In the genomic region with DNA sequence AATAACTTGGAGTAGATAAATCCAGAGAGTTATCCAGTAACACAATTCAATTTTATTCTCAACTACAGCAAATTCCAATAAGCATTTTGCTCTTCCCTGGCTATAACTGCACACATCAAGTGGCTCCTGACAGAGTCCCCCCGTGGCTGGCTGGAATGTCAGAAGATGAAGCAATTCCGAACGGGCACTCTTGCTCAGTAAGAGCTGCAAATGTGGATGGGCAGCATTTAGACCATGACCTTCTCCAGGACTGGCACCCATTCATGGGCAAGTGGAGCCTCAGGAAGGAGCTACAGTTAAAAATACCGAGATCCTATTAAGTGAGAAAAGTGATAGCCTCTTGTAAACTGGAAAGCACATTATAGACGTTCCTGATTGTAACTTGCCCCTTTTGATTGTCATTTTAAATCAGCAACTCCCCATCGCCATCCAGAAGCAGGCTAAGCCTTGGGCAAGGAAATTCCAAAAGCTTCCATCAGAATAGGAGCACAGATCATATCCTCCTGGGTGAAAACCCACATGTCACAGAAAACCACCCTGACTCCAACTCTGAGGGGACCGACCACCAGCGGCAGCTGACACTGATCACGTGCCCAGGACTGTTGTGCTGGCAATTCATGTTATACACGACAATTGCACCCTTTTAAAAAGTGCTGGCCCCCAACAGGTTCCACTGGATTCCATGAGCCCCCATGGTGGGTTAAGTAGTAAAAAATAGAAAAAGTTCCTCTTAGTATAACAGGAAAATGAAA, we compare ENCODE assay signal across 16 cellular contexts. TPM values are rescaled to one million over a fixed set of nuclear protein-coding genes. Genes with fewer than 3 reads are reported as not detected.
DNase-seq lines count a peak whose midpoint lies in the region; ATAC-seq and TF ChIP-seq lines count a peak whose summit lies in the region.
"Had no signal": no experiment of that assay in that cellular context is flagged by ENCODE, and none has a peak within 500 bp of the region (broad histone marks: within the 10 kb centered on the region; RNA-seq: fewer than 3 reads in every experiment).

No MANE protein-coding gene starts in this region.

- H3K36me3 Mint-ChIP-seq in activated naive CD4-positive, alpha-beta T cell treated with anti-CD3 and anti-CD28 coated beads, Interleukin-2, amount 50 U/mL, for 24 hours: peaks cover 4% of the 10 kb centered on the region
- no peaks in the 10 kb centered on the region for H3K36me3 Mint-ChIP-seq in activated naive CD4-positive, alpha-beta T cell treated with anti-CD3 and anti-CD28 coated beads for 36 hours (ENCODE audit: low read depth)
- peaks cover 1% of the 10 kb centered on the region for H3K36me3 Mint-ChIP-seq in activated T-helper 1 cell treated with anti-CD3 and anti-CD28 coated beads, Interleukin-12 subunit alpha, Interleukin-12 subunit beta, Interleukin-2, Interleukin-4 antibody, amounts not matched to agents 30 ng/mL and 10 ng/mL and 1 ng/mL, durations not matched to agents 14 hours and 24 hours and 36 hours (ENCODE audit: low read depth)

- TF ChIP-seq POLR2A in body of pancreas (IDR thresholded peaks at IDR 0.05): no peak
- no peak for TF ChIP-seq POLR2A in esophagus muscularis mucosa (IDR thresholded peaks at IDR 0.05; ENCODE audit: low read depth)

- no peaks in the 10 kb centered on the region for H3F3A ChIP-seq in smooth muscle cell (ENCODE audit: low read depth)

- no peaks in the 10 kb centered on the region for H3K27me3 Mint-ChIP-seq in activated naive CD4-positive, alpha-beta T cell treated with anti-CD3 and anti-CD28 coated beads, Interleukin-2, amount 50 U/mL, for 24 hours
- no peaks in the 10 kb centered on the region for H3K27me3 Mint-ChIP-seq in activated naive CD4-positive, alpha-beta T cell treated with anti-CD3 and anti-CD28 coated beads for 36 hours (ENCODE audit: low read depth)
- no peaks in the 10 kb centered on the region for H3K27me3 Mint-ChIP-seq in activated T-helper 1 cell treated with anti-CD3 and anti-CD28 coated beads, Interleukin-12 subunit alpha, Interleukin-12 subunit beta, Interleukin-2, Interleukin-4 antibody, amounts not matched to agents 30 ng/mL and 10 ng/mL and 1 ng/mL, durations not matched to agents 14 hours and 24 hours and 36 hours (ENCODE audit: insufficient read depth)

- H3K4me1 ChIP-seq in smooth muscle cell (ENCODE audit: low read depth) (peaks cover 19% of the 10 kb centered on the region), body of pancreas (peaks cover 18% of the 10 kb centered on the region), esophagus muscularis mucosa (peaks cover 28 to 41% (median 33%) of the 10 kb centered on the region in 4 donors)

- H3K9me3 Mint-ChIP-seq in activated naive CD4-positive, alpha-beta T cell treated with anti-CD3 and anti-CD28 coated beads, Interleukin-2, amount 50 U/mL, for 24 hours: no peaks in the 10 kb centered on the region
- H3K9me3 Mint-ChIP-seq in activated naive CD4-positive, alpha-beta T cell treated with anti-CD3 and anti-CD28 coated beads for 36 hours: no peaks in the 10 kb centered on the region
- no peaks in the 10 kb centered on the region for H3K9me3 Mint-ChIP-seq in activated T-helper 1 cell treated with anti-CD3 and anti-CD28 coated beads, Interleukin-12 subunit alpha, Interleukin-12 subunit beta, Interleukin-2, Interleukin-4 antibody, amounts not matched to agents 30 ng/mL and 10 ng/mL and 1 ng/mL, durations not matched to agents 14 hours and 24 hours and 36 hours

- WGBS in smooth muscle cell (ENCODE audit: low lambda C conversion rate): 40% methylated on average over 10 of the region's 10 CpGs
- WGBS in body of pancreas, 2 donors: 58 to 63% methylated on average over 8 to 10 of the region's 10 CpGs
- 80% methylated on average over 10 of the region's 10 CpGs for WGBS in esophagus muscularis mucosa

- H3K4me3 Mint-ChIP-seq in activated naive CD4-positive, alpha-beta T cell treated with anti-CD3 and anti-CD28 coated beads, Interleukin-2, amount 50 U/mL, for 24 hours: peak overlapping the region; percentile 11
- no peak overlapping the region for H3K4me3 Mint-ChIP-seq in activated naive CD4-positive, alpha-beta T cell treated with anti-CD3 and anti-CD28 coated beads for 36 hours
- H3K4me3 Mint-ChIP-seq in activated T-helper 1 cell treated with anti-CD3 and anti-CD28 coated beads, Interleukin-12 subunit alpha, Interleukin-12 subunit beta, Interleukin-2, Interleukin-4 antibody, amounts not matched to agents 30 ng/mL and 10 ng/mL and 1 ng/mL, durations not matched to agents 14 hours and 24 hours and 36 hours: no peak overlapping the region

- no peak for TF ChIP-seq CTCF in smooth muscle cell (IDR thresholded peaks at IDR 0.05; ENCODE audit: borderline replicate concordance, insufficient read depth, poor library complexity, severe bottlenecking)
- no peak for TF ChIP-seq CTCF in body of pancreas (IDR thresholded peaks at IDR 0.05)
- no peak for TF ChIP-seq CTCF in esophagus muscularis mucosa (IDR thresholded peaks at IDR 0.05)

- H3K27ac ChIP-seq in smooth muscle cell (ENCODE audit: low read depth): peak overlapping the region; percentile 44
- no peak overlapping the region for H3K27ac ChIP-seq in body of pancreas
- no peak overlapping the region for H3K27ac ChIP-seq in esophagus muscularis mucosa (replicated peaks in 1 of 4)

- H3K9me3 ChIP-seq in smooth muscle cell (replicated peaks; ENCODE audit: low read depth) (no peaks in the 10 kb centered on the region), body of pancreas (no peaks in the 10 kb centered on the region), esophagus muscularis mucosa (no peaks in the 10 kb centered on the region)
- H3K9me3 ChIP-seq: sigmoid colon, upper lobe of left lung had no signal

- peak overlapping the region; percentile 0 for H3K4me2 ChIP-seq in smooth muscle cell

- H3K9ac ChIP-seq in smooth muscle cell (ENCODE audit: low read depth): no peak overlapping the region

- intact Hi-C loops in activated naive CD4-positive, alpha-beta T cell treated with anti-CD3 and anti-CD28 coated beads for 36 hours (cut with micrococcal nuclease): no loop called here
- intact Hi-C loops in activated T-helper 1 cell treated with anti-CD3 and anti-CD28 coated beads, Interleukin-12 subunit alpha, Interleukin-12 subunit beta, Interleukin-2, Interleukin-4 antibody, amounts not matched to agents 30 ng/mL and 10 ng/mL and 1 ng/mL, durations not matched to agents 14 hours and 24 hours and 36 hours (cut with micrococcal nuclease): no loop called here
- intact Hi-C loops in left cardiac atrium (cut with DNase I): loop anchor here in 1 of 2 donors (5.0 kb wide), 1 partner anchor 34 kb away; no protein-coding TSS in a partner anchor
- intact Hi-C loops in body of pancreas (cut with DNase I): no loop called here
- intact Hi-C loops in esophagus muscularis mucosa (cut with DNase I): no loop called here

- CTCF ChIA-PET in activated naive CD4-positive, alpha-beta T cell treated with anti-CD3 and anti-CD28 coated beads for 36 hours (lab: Charles Lee): interaction anchor here (0.6 to 1.5 kb wide), 6 partner anchors 21 to 130 kb away, joined by 3 to 5 read pairs (median 4); a partner anchor contains a TSS

- no peak for DNase-seq in activated naive CD4-positive, alpha-beta T cell treated with anti-CD3 and anti-CD28 coated beads for 36 hours
- DNase-seq in activated T-helper 1 cell treated with anti-CD3 and anti-CD28 coated beads, Interleukin-12 subunit alpha, Interleukin-12 subunit beta, Interleukin-2, Interleukin-4 antibody, amounts not matched to agents 30 ng/mL and 10 ng/mL and 1 ng/mL, durations not matched to agents 14 hours and 24 hours and 36 hours (ENCODE audit: low spot score): no peak
- no peak for DNase-seq in left cardiac atrium
- DNase-seq in smooth muscle cell (lab: John Stamatoyannopoulos, UW; ENCODE audit: unreplicated experiment): no peak
- no peak for DNase-seq in body of pancreas
- no peak for DNase-seq in esophagus muscularis mucosa (ENCODE audit: extremely low spot score)
- DNase-seq in effector CD4-positive, alpha-beta T cell: no peak
- DNase-seq: activated CD4-positive, CD25-positive, alpha-beta regulatory T cell; activated gamma-delta T cell treated with Interleukin-2 at 50 U/mL for 16 hours; DMS79; NCI-H524; sigmoid colon had no signal

- H3K4me3 ChIP-seq in smooth muscle cell: no peak overlapping the region
- no peak overlapping the region for H3K4me3 ChIP-seq in body of pancreas
- H3K4me3 ChIP-seq in esophagus muscularis mucosa: no peak overlapping the region
- H3K4me3 ChIP-seq: sigmoid colon, upper lobe of left lung had no signal

- no peak overlapping the region for H2AFZ ChIP-seq in smooth muscle cell (ENCODE audit: low read depth)

- H3K27ac Mint-ChIP-seq in activated naive CD4-positive, alpha-beta T cell treated with anti-CD3 and anti-CD28 coated beads, Interleukin-2, amount 50 U/mL, for 24 hours: no peak overlapping the region
- no peak overlapping the region for H3K27ac Mint-ChIP-seq in activated naive CD4-positive, alpha-beta T cell treated with anti-CD3 and anti-CD28 coated beads for 36 hours
- peak overlapping the region; percentile 42 for H3K27ac Mint-ChIP-seq in activated T-helper 1 cell treated with anti-CD3 and anti-CD28 coated beads, Interleukin-12 subunit alpha, Interleukin-12 subunit beta, Interleukin-2, Interleukin-4 antibody, amounts not matched to agents 30 ng/mL and 10 ng/mL and 1 ng/mL, durations not matched to agents 14 hours and 24 hours and 36 hours

- peaks cover 85% of the 10 kb centered on the region for H3K4me1 Mint-ChIP-seq in activated naive CD4-positive, alpha-beta T cell treated with anti-CD3 and anti-CD28 coated beads, Interleukin-2, amount 50 U/mL, for 24 hours
- H3K4me1 Mint-ChIP-seq in activated naive CD4-positive, alpha-beta T cell treated with anti-CD3 and anti-CD28 coated beads for 36 hours (ENCODE audit: low read depth): peaks cover 78% of the 10 kb centered on the region
- peaks cover 88% of the 10 kb centered on the region for H3K4me1 Mint-ChIP-seq in activated T-helper 1 cell treated with anti-CD3 and anti-CD28 coated beads, Interleukin-12 subunit alpha, Interleukin-12 subunit beta, Interleukin-2, Interleukin-4 antibody, amounts not matched to agents 30 ng/mL and 10 ng/mL and 1 ng/mL, durations not matched to agents 14 hours and 24 hours and 36 hours (ENCODE audit: low read depth)

- no peak for TF ChIP-seq EP300 in esophagus muscularis mucosa (IDR thresholded peaks at IDR 0.05)

- H4K20me1 ChIP-seq in smooth muscle cell (ENCODE audit: low read depth): peaks cover 100% of the 10 kb centered on the region

- H3K79me2 ChIP-seq in smooth muscle cell (ENCODE audit: low read depth): peaks cover 83% of the 10 kb centered on the region

- peak; percentile 29 to 34 for ATAC-seq in left cardiac atrium
- no peak for ATAC-seq in body of pancreas

- H3K36me3 ChIP-seq in smooth muscle cell (ENCODE audit: low read depth): no peaks in the 10 kb centered on the region
- no peaks in the 10 kb centered on the region for H3K36me3 ChIP-seq in body of pancreas (replicated peaks in 1 of 2; ENCODE audit: insufficient read depth in 1 of 2, low read depth in 2 of 2)
- H3K36me3 ChIP-seq in esophagus muscularis mucosa: no peaks in the 10 kb centered on the region
- H3K36me3 ChIP-seq: sigmoid colon, upper lobe of left lung had no signal

- H3K27me3 ChIP-seq in smooth muscle cell (ENCODE audit: low read depth) (no peaks in the 10 kb centered on the region), body of pancreas (no peaks in the 10 kb centered on the region), esophagus muscularis mucosa (no peaks in the 10 kb centered on the region)
- H3K27me3 ChIP-seq: sigmoid colon, upper lobe of left lung had no signal

RNA-seq across cellular contexts. Expression of a gene that starts 7.1 kb away (rescaled TPM):
- total RNA-seq in activated naive CD4-positive, alpha-beta T cell treated with anti-CD3 and anti-CD28 coated beads for 36 hours: 10 to 100 TPM; 18.8 TPM
- 44.9 and 45.1 TPM in 2 replicates for total RNA-seq in activated T-helper 1 cell treated with anti-CD3 and anti-CD28 coated beads, Interleukin-12 subunit alpha, Interleukin-12 subunit beta, Interleukin-2, Interleukin-4 antibody, amounts not matched to agents 30 ng/mL and 10 ng/mL and 1 ng/mL, durations not matched to agents 14 hours and 24 hours and 36 hours
- total RNA-seq in left cardiac atrium (10 to 100 TPM; 28.3 to 29.1 TPM), smooth muscle cell (7.6 and 10.1 TPM in 2 replicates), body of pancreas (10 to 100 TPM; 17.1 to 30.3 TPM), esophagus muscularis mucosa (10 to 100 TPM; 14.1 to 21.7 (median 19.0) TPM)
- 12.1 and 15.2 TPM in 2 replicates for polyA plus RNA-seq in smooth muscle cell

RNA-seq across cellular contexts. Expression of a gene that starts 21.5 kb away (rescaled TPM):
- not detected for total RNA-seq in activated naive CD4-positive, alpha-beta T cell treated with anti-CD3 and anti-CD28 coated beads for 36 hours
- total RNA-seq in activated T-helper 1 cell treated with anti-CD3 and anti-CD28 coated beads, Interleukin-12 subunit alpha, Interleukin-12 subunit beta, Interleukin-2, Interleukin-4 antibody, amounts not matched to agents 30 ng/mL and 10 ng/mL and 1 ng/mL, durations not matched to agents 14 hours and 24 hours and 36 hours: not detected in 2 replicates
- total RNA-seq in left cardiac atrium (not detected), smooth muscle cell (not detected in 2 replicates), body of pancreas (not detected), esophagus muscularis mucosa (not detected)
- 0.15 TPM in 1 of 2 replicates, not detected in the other for polyA plus RNA-seq in smooth muscle cell
- total RNA-seq: dermis microvascular lymphatic vessel endothelial cell, mucosa of gallbladder, sigmoid colon, upper lobe of left lung had no signal

RNA-seq across cellular contexts. Expression of a gene that starts 55.4 kb away (rescaled TPM):
- total RNA-seq in activated naive CD4-positive, alpha-beta T cell treated with anti-CD3 and anti-CD28 coated beads for 36 hours: 10 to 100 TPM; 13.3 to 13.4 TPM
- 53.2 and 53.7 TPM in 2 replicates for total RNA-seq in activated T-helper 1 cell treated with anti-CD3 and anti-CD28 coated beads, Interleukin-12 subunit alpha, Interleukin-12 subunit beta, Interleukin-2, Interleukin-4 antibody, amounts not matched to agents 30 ng/mL and 10 ng/mL and 1 ng/mL, durations not matched to agents 14 hours and 24 hours and 36 hours
- 10 to 100 TPM; 16.0 to 18.9 TPM for total RNA-seq in left cardiac atrium
- 4.9 and 12.2 TPM in 2 replicates for total RNA-seq in smooth muscle cell
- polyA plus RNA-seq in smooth muscle cell: 20.5 and 25.4 TPM in 2 replicates
- total RNA-seq in body of pancreas: 10 to 100 TPM; 23.1 to 48.1 TPM
- 10 to 100 TPM; 12.9 to 22.5 (median 15.4) TPM for total RNA-seq in esophagus muscularis mucosa
